In genomic region chr12:57110189-57111045, GRCh38 we compare ENCODE assay signal across 8 cellular contexts. TPM values are rescaled to one million over a fixed set of nuclear protein-coding genes. Genes with fewer than 3 reads are reported as not detected.
DNase-seq lines count a peak whose midpoint lies in the region; ATAC-seq lines count a peak whose summit lies in the region.

No MANE protein-coding gene starts in this region.

- ATAC-seq in GM21786 (IDR thresholded peaks at IDR 0.05; ENCODE audit: unreplicated experiment), result peak; percentile 41
- peak; percentile 67 to 72 for ATAC-seq in naive B cell (ENCODE audit: low read depth in 2 of 2)

- H3K27ac Mint-ChIP-seq in naive B cell, result peak overlapping the region; percentile 98 to 100 (median 100)

- H3K4me1 Mint-ChIP-seq in naive B cell, result peaks cover 55 to 61% (median 60%) of the 10 kb centered on the region in 3 donors

- peak; percentile 68 for DNase-seq in Daoy (ENCODE audit: low read depth)
- peak; percentile 19 for DNase-seq in NCI-H1436 treated with DMSO at 0.1 percent for 48 hours (lab: John Stamatoyannopoulos, UW)
- peak; percentile 88 for DNase-seq in activated CD8-positive, alpha-beta memory T cell treated with anti-CD3 and anti-CD28 coated beads for 24 hours
- no peak for DNase-seq in epithelial cell of prostate (ENCODE audit: low read depth, low spot score)
- peak; percentile 83 for DNase-seq in naive B cell
- no peak for DNase-seq in AG08395 (ENCODE audit: low spot score)

- H3K27me3 ChIP-seq in stomach smooth muscle (ENCODE audit: control insufficient read depth in 1 of 2, insufficient read depth in 2 of 2, low read length in 2 of 2), result no peaks in the 10 kb centered on the region

- no peaks in the 10 kb centered on the region for H3K27me3 Mint-ChIP-seq in naive B cell

- H3K4me3 Mint-ChIP-seq in naive B cell, result peak overlapping the region; percentile 93 to 100 (median 97)

- peaks cover 50% of the 10 kb centered on the region for H3K4me1 ChIP-seq in stomach smooth muscle (ENCODE audit: control insufficient read depth, insufficient read depth, low read length)

- peak overlapping the region; percentile 77 to 96 for H3K4me3 ChIP-seq in stomach smooth muscle (ENCODE audit: low read length in 2 of 2)

- H3K36me3 ChIP-seq in stomach smooth muscle (ENCODE audit: control insufficient read depth in 2 of 2, insufficient read depth in 2 of 2, low read length in 2 of 2), result peaks cover 14 to 19% of the 10 kb centered on the region in 2 donors

- H3K9ac ChIP-seq in stomach smooth muscle (ENCODE audit: low read length in 2 of 2), result peak overlapping the region; percentile 96 to 98

- peaks cover 0 to 31% of the 10 kb centered on the region in 2 donors for H3K36me3 Mint-ChIP-seq in naive B cell

- H3K9me3 Mint-ChIP-seq in naive B cell, result no peaks in the 10 kb centered on the region

- H3K9me3 ChIP-seq in stomach smooth muscle (ENCODE audit: control insufficient read depth in 2 of 2, low read length in 2 of 2), result no peaks in the 10 kb centered on the region

- H3K27ac ChIP-seq in epithelial cell of prostate, result peak overlapping the region; percentile 99
- H3K27ac ChIP-seq in stomach smooth muscle (ENCODE audit: low read length), result peak overlapping the region; percentile 100

RNA-seq across cellular contexts. Expression of gene STAT6, which starts 0.7 kb away (rescaled TPM):
- 39.1 and 44.4 TPM in 2 replicates for total RNA-seq in Daoy (2014; rRNA removed; shearing (Covaris generic))
- polyA plus RNA-seq in naive B cell (ENCODE audit: low read depth in 6 of 6), result 100 to 1,000 TPM in 5 of 6 donors, 10 to 100 TPM in 1; 88.2 to 172 (median 159) TPM

RNA-seq across cellular contexts. Expression of gene LRP1, which starts 17.9 kb away (rescaled TPM):
- 2.8 and 3.9 TPM in 2 replicates for total RNA-seq in Daoy (2014; rRNA removed; shearing (Covaris generic))
- polyA plus RNA-seq in naive B cell (ENCODE audit: low read depth in 6 of 6), result under 1 TPM in 3 of 6 donors, not detected in 3; 0.04 to 0.55 (median 0.09) TPM

RNA-seq across cellular contexts. Expression of gene NAB2, which starts 21.5 kb away (rescaled TPM):
- 39.4 and 47.5 TPM in 2 replicates for total RNA-seq in Daoy (2014; rRNA removed; shearing (Covaris generic))
- polyA plus RNA-seq in naive B cell (ENCODE audit: low read depth in 6 of 6), result 1 to 10 TPM in 5 of 6 donors, under 1 TPM in 1; 0.54 to 2.6 (median 1.6) TPM

RNA-seq across cellular contexts. Expression of gene NEMP1, which starts 31.8 kb away (rescaled TPM):
- total RNA-seq in Daoy (2014; rRNA removed; shearing (Covaris generic)), result 26.1 and 34.1 TPM in 2 replicates
- polyA plus RNA-seq in naive B cell (ENCODE audit: low read depth in 6 of 6), result 1 to 10 TPM; 3.9 to 7.1 (median 5.9) TPM

RNA-seq across cellular contexts. Expression of gene LRP1-AS, which starts 37.0 kb away (rescaled TPM):
- not detected in 2 replicates for total RNA-seq in Daoy (2014; rRNA removed; shearing (Covaris generic))
- not detected for polyA plus RNA-seq in naive B cell (ENCODE audit: low read depth in 6 of 6)

Comparison
In these comparisons a context has a peak if more than half of its experiments do, and no peak if none do; other contexts are left out.
1. DNase-seq: peak in Daoy (single experiment), NCI-H1436 treated with DMSO at 0.1 percent for 48 hours (single experiment), activated CD8-positive, alpha-beta memory T cell treated with anti-CD3 and anti-CD28 coated beads for 24 hours (single experiment) and naive B cell (single experiment); none in epithelial cell of prostate (single experiment) and AG08395 (single experiment).